In genomic region chr9:85995612-85996011, GRCh38 we compare ENCODE assay signal across 31 cellular contexts.
"Had no signal": no experiment of that assay in that cellular context is flagged by ENCODE, and none has a peak within 500 bp of the region (broad histone marks: within the 10 kb centered on the region; RNA-seq: fewer than 3 reads in every experiment).

No MANE protein-coding gene starts in this region.

- H3K27me3 Mint-ChIP-seq: activated CD4-positive, alpha-beta T cell treated with anti-CD3 and anti-CD28 coated beads, Interleukin-2, amount 10 ng/mL, durations not matched to agents 7 days and 5 days; activated CD8-positive, alpha-beta T cell treated with anti-CD3 and anti-CD28 coated beads for 36 hours; central memory CD8-positive, alpha-beta T cell; dendritic cell treated with granulocyte-macrophage colony-stimulating factor and Interleukin-4, amounts not matched to agents 40 ng/mL and 50 ng/mL, for 4 days; naive B cell; stimulated activated memory B cell treated with anti-CD40 and anti-IgM and Interleukin-4, amounts not matched to agents 10 μg/mL and 1 μg/mL and 100 μg/mL, for 72 hours; stimulated activated naive CD8-positive, alpha-beta T cell treated with anti-CD3 and anti-CD28 coated beads, Interleukin-15, amount 100 ng/mL, for 72 hours; type B pancreatic cell had no signal

- H3K4me3 Mint-ChIP-seq: activated CD4-positive, alpha-beta T cell treated with anti-CD3 and anti-CD28 coated beads, Interleukin-2, amount 10 ng/mL, durations not matched to agents 7 days and 5 days; activated CD8-positive, alpha-beta T cell treated with anti-CD3 and anti-CD28 coated beads for 36 hours; activated T-cell treated with anti-CD3 and anti-CD28 coated beads, Interleukin-2, amount 50 U/mL, for 4 hours; central memory CD8-positive, alpha-beta T cell; dendritic cell treated with granulocyte-macrophage colony-stimulating factor and Interleukin-4, amounts not matched to agents 40 ng/mL and 50 ng/mL, for 4 days; endodermal cell; mesothelial cell of epicardium; naive B cell; neural crest cell; stimulated activated memory B cell treated with anti-CD40 and anti-IgM and Interleukin-4, amounts not matched to agents 10 μg/mL and 1 μg/mL and 100 μg/mL, for 72 hours; stimulated activated naive CD8-positive, alpha-beta T cell treated with anti-CD3 and anti-CD28 coated beads, Interleukin-15, amount 100 ng/mL, for 72 hours; type B pancreatic cell had no signal

- H3K9me3 Mint-ChIP-seq: activated CD4-positive, alpha-beta T cell treated with anti-CD3 and anti-CD28 coated beads, Interleukin-2, amount 10 ng/mL, durations not matched to agents 7 days and 5 days; activated CD8-positive, alpha-beta T cell treated with anti-CD3 and anti-CD28 coated beads for 36 hours; activated naive CD4-positive, alpha-beta T cell treated with anti-CD3 and anti-CD28 coated beads, Interleukin-2, amount 50 U/mL, for 72 hours; activated T-cell treated with anti-CD3 and anti-CD28 coated beads, Interleukin-2, amount 50 U/mL, for 4 hours; activated T-helper 2 cell treated with anti-CD3 and anti-CD28 coated beads, Interferon-gamma antibody, Interleukin-2, Interleukin-4, amounts not matched to agents 10 μg/mL and 5 μg/mL and 100 μg/mL, durations not matched to agents 14 hours and 24 hours and 36 hours; central memory CD8-positive, alpha-beta T cell; dendritic cell treated with granulocyte-macrophage colony-stimulating factor and Interleukin-4, amounts not matched to agents 40 ng/mL and 50 ng/mL, for 4 days; type B pancreatic cell had no signal

- H3K27ac Mint-ChIP-seq: activated CD4-positive, alpha-beta T cell treated with anti-CD3 and anti-CD28 coated beads, Interleukin-2, amount 10 ng/mL, durations not matched to agents 7 days and 5 days; activated CD8-positive, alpha-beta T cell treated with anti-CD3 and anti-CD28 coated beads for 36 hours; activated T-helper 2 cell treated with anti-CD3 and anti-CD28 coated beads, Interferon-gamma antibody, Interleukin-2, Interleukin-4, amounts not matched to agents 10 μg/mL and 5 μg/mL and 100 μg/mL, durations not matched to agents 14 hours and 24 hours and 36 hours; dendritic cell treated with granulocyte-macrophage colony-stimulating factor and Interleukin-4, amounts not matched to agents 40 ng/mL and 50 ng/mL, for 4 days; endodermal cell; mesothelial cell of epicardium; naive B cell; stimulated activated memory B cell treated with anti-CD40 and anti-IgM and Interleukin-4, amounts not matched to agents 10 μg/mL and 1 μg/mL and 100 μg/mL, for 72 hours; stimulated activated naive CD8-positive, alpha-beta T cell treated with anti-CD3 and anti-CD28 coated beads, Interleukin-15, amount 100 ng/mL, for 72 hours; type B pancreatic cell had no signal

- DNase-seq: activated CD4-positive, alpha-beta T cell treated with anti-CD3 and anti-CD28 coated beads, Interleukin-2, amount 10 ng/mL, durations not matched to agents 7 days and 5 days; activated CD4-positive, CD25-positive, alpha-beta regulatory T cell treated with anti-CD3 and anti-CD28 coated beads, Interleukin-2, amount 50 U/mL, for 72 hours; activated CD8-positive, alpha-beta T cell treated with anti-CD3 and anti-CD28 coated beads for 36 hours; activated naive CD4-positive, alpha-beta T cell; activated T-cell treated with anti-CD3 and anti-CD28 coated beads, Interleukin-2, amount 50 U/mL, for 4 hours; endodermal cell; foreskin fibroblast; head of caudate nucleus; hippocampal formation; left colon; naive B cell; nucleus accumbens; pancreas; psoas muscle; stimulated activated CD4-positive, alpha-beta T cell treated with anti-CD3 and anti-CD28 coated beads, Interleukin-1b, Interleukin-23, amount 100 ng/mL, for 48 hours; stimulated activated CD4-positive, alpha-beta T cell treated with anti-CD3 and anti-CD28 coated beads, Interleukin-4, amount 100 ng/mL, for 4 hours; stimulated activated CD8-positive, alpha-beta memory T cell treated with anti-CD3 and anti-CD28 coated beads, Interleukin-4, amount 100 ng/mL, for 48 hours; stimulated activated naive CD8-positive, alpha-beta T cell treated with anti-CD3 and anti-CD28 coated beads, Interleukin-15, amount 100 ng/mL, for 72 hours; substantia nigra; uterus had no signal

- FAIRE-seq: bronchial epithelial cell, keratinocyte had no signal

- H3K4me1 Mint-ChIP-seq: activated CD4-positive, alpha-beta T cell treated with anti-CD3 and anti-CD28 coated beads, Interleukin-2, amount 10 ng/mL, durations not matched to agents 7 days and 5 days; endodermal cell; mesothelial cell of epicardium; neural crest cell had no signal

- ATAC-seq: activated CD8-positive, alpha-beta T cell treated with anti-CD3 and anti-CD28 coated beads for 36 hours; activated naive CD4-positive, alpha-beta T cell treated with anti-CD3 and anti-CD28 coated beads, Interleukin-2, amount 50 U/mL, for 72 hours; activated T-cell treated with anti-CD3 and anti-CD28 coated beads, Interleukin-2, amount 50 U/mL, for 4 hours; esophagus mucosa; left colon; pancreas; psoas muscle; stimulated activated memory B cell treated with anti-CD40 and anti-IgM and Interleukin-4, amounts not matched to agents 10 μg/mL and 1 μg/mL and 100 μg/mL, for 72 hours; stimulated activated naive CD8-positive, alpha-beta T cell treated with anti-CD3 and anti-CD28 coated beads, Interleukin-15, amount 100 ng/mL, for 72 hours had no signal
